Comparison of ENCODE assay signal across 23 cellular contexts in the genomic region with DNA sequence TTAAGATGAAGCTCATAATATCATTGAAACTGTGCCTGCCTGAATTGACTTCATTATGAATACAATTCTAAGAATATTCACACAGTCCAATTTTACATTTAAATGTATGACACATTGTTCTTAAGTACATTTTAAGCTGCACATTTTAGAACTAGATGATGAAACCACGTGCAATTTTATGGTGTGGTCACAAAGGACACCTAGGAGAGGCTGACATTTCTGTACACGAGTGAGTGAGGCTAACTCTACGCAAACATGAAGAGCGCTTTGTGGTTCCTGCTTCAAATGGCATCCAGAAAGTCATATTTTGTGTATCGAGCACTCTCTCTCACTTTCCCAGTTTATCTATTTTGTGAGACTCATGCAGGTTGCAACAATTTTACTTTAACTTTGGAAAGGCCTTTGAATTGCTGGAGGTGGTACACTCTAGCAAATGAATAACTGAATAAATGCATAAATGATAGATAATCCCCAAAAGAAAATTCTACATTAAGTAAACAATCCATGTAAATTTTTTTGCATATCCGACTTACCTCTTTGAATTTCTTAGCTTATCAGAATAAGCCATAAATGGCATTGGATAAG.
A peak's percentile ranks its signal among the peaks of the same experiment; 100 is the strongest.
DNase-seq lines count a peak whose midpoint lies in the region; ATAC-seq lines count a peak whose summit lies in the region.
"Had no signal": no experiment of that assay in that cellular context is flagged by ENCODE, and none has a peak within 500 bp of the region (broad histone marks: within the 10 kb centered on the region; RNA-seq: fewer than 3 reads in every experiment).

No MANE protein-coding gene starts in this region.

- DNase-seq in DMS53 treated with DMSO at 0.1 percent for 48 hours (lab: John Stamatoyannopoulos, UW; ENCODE audit: unreplicated experiment) = peak; percentile 11
- DNase-seq in Karpas-422 = no peak
- DNase-seq in SW480 (ENCODE audit: low spot score) = peak; percentile 86
- peak; percentile 43 for DNase-seq in renal cortical epithelial cell (ENCODE audit: low read depth)
- DNase-seq in GF-D8 (lab: John Stamatoyannopoulos, UW) = no peak
- DNase-seq in DMS153 (lab: John Stamatoyannopoulos, UW) = no peak
- DNase-seq: activated CD8-positive, alpha-beta memory T cell treated with anti-CD3 and anti-CD28 coated beads, Interleukin-2, amount 50 U/mL, for 4 hours; activated effector memory CD4-positive, alpha-beta T cell treated with Interleukin-2 at 50 U/mL for 16 hours; activated naive CD8-positive, alpha-beta T cell treated with anti-CD3 and anti-CD28 coated beads, Interleukin-2, amount 50 U/mL, for 24 hours; AML-193; CD8-positive, alpha-beta memory T cell; endodermal cell; lower lobe of right lung; MM.1S; NCI-H146; small intestine; stimulated activated CD4-positive, alpha-beta T cell treated with anti-CD3 and anti-CD28 coated beads, Interleukin-2, amount 100 ng/mL, for 24 hours; testis had no signal

- H3K79me2 ChIP-seq in Karpas-422 (ENCODE audit: low read length) = no peaks in the 10 kb centered on the region

- H3K9me3 ChIP-seq in Karpas-422 (ENCODE audit: low read length) = no peaks in the 10 kb centered on the region
- H3K9me3 ChIP-seq: lower lobe of right lung, prostate gland, testis had no signal

- H3K9me2 ChIP-seq in Karpas-422 (replicated peaks; ENCODE audit: insufficient read depth, low read length) = no peaks in the 10 kb centered on the region

- H3K27me3 ChIP-seq in Karpas-422 (ENCODE audit: low read length) = no peaks in the 10 kb centered on the region
- H3K27me3 ChIP-seq: testis had no signal

- no peak overlapping the region for H3K27ac ChIP-seq in Karpas-422 (ENCODE audit: low read length)
- H3K27ac ChIP-seq: coronary artery, lower lobe of right lung, prostate gland, testis had no signal

- H3K4me1 ChIP-seq in Karpas-422 (ENCODE audit: low read length) = no peaks in the 10 kb centered on the region
- H3K4me1 ChIP-seq: prostate gland, testis had no signal

- ATAC-seq in HG02852 (IDR thresholded peaks at IDR 0.05; ENCODE audit: unreplicated experiment) = no peak
- ATAC-seq: activated naive CD8-positive, alpha-beta T cell treated with anti-CD3 and anti-CD28 coated beads, Interleukin-2, amount 50 U/mL, for 24 hours; GM23338; lower lobe of right lung; stimulated activated effector memory CD8-positive, alpha-beta T cell treated with anti-CD3 and anti-CD28 coated beads, Interleukin-12 subunit alpha, Interleukin-12 subunit beta, amount 100 ng/mL, for 72 hours had no signal

- H4K20me1 ChIP-seq in Karpas-422 (ENCODE audit: insufficient read depth, low read depth, low read length) = no peaks in the 10 kb centered on the region

- H3K4me3 ChIP-seq in Karpas-422 (ENCODE audit: low read length) = no peak overlapping the region
- H3K4me3 ChIP-seq: coronary artery, GM23338, lower lobe of right lung, prostate gland, testis had no signal

- H2AFZ ChIP-seq in Karpas-422 (ENCODE audit: low read length) = peak overlapping the region; percentile 46; the same call in 1 of the 2 replicates
- H2AFZ ChIP-seq: GM23338 had no signal

- H3K9ac ChIP-seq in Karpas-422 (ENCODE audit: low read length) = no peak overlapping the region

- H3K4me2 ChIP-seq in Karpas-422 (ENCODE audit: low read depth, low read length, poor library complexity, severe bottlenecking) = no peak overlapping the region
- H3K4me2 ChIP-seq: GM23338 had no signal

- no peaks in the 10 kb centered on the region for H3K36me3 ChIP-seq in Karpas-422 (ENCODE audit: insufficient read depth, low read length)
- H3K36me3 ChIP-seq: lower lobe of right lung, prostate gland had no signal

Comparison
In these comparisons a context has a peak if more than half of its experiments do, and no peak if none do; other contexts are left out.
1. DNase-seq: peak in DMS53 treated with DMSO at 0.1 percent for 48 hours (single experiment), SW480 (single experiment) and renal cortical epithelial cell (single experiment); none in Karpas-422 (single experiment), GF-D8 (single experiment) and DMS153 (single experiment).